ENCODE assay signal across 1 cellular context in the genomic region with DNA sequence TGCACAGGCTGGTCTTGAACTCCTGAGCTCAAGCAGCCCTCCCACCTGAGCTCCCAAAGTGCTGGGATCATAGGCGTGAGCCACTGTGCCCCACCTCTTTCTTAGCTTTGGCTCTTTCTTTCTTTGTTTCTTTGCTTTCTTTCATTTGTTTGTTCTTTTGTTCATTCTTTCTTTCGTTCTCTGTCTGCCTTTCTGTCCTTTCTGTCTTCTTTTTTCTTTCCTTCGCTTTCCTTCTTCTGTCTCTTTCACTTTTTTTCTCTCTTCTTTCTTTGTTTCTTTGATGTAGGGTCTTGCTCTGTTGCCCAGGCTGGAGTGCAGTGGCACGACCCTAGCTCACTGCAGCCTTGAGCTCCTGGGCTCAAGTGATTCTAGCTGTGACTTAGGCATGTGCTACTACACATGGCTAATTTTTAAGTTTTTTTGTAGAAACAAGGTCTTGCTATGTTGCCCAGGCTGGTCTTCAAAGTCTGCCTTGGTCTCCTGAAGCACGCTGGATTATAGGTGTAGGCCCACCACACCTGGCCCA.
A peak's percentile ranks its signal among the peaks of the same experiment; 100 is the strongest.
TF ChIP-seq lines count a peak whose summit lies in the region.

No MANE protein-coding gene starts in this region.

TF ChIP-seq in HEK293, 187 proteins besides CTCF, POLR2A, EP300 and RAD21 (continued from another document):
- TF ChIP-seq PRDM10 (tag by site-specific recombination; IDR thresholded peaks at IDR 0.05) (no peak), RBAK (tag by site-specific recombination; IDR thresholded peaks at IDR 0.05) (no peak), ZNF292 (tag by site-specific recombination; IDR thresholded peaks at IDR 0.05; ENCODE audit: borderline replicate concordance, low read depth) (no peak), ZBTB17 (tag by site-specific recombination; IDR thresholded peaks at IDR 0.05) (no peak), KLF7 (tag by site-specific recombination; IDR thresholded peaks at IDR 0.05; ENCODE audit: borderline replicate concordance) (no peak), ZNF404 (tag by site-specific recombination; IDR thresholded peaks at IDR 0.05) (no peak), ZNF791 (tag by site-specific recombination; IDR thresholded peaks at IDR 0.05) (no peak), PRDM1 (tag by site-specific recombination; IDR thresholded peaks at IDR 0.05) (peak; percentile 78), ZNF10 (tag by site-specific recombination; IDR thresholded peaks at IDR 0.05) (no peak), ZFP3 (tag by site-specific recombination; IDR thresholded peaks at IDR 0.05; ENCODE audit: low read depth) (no peak), IKZF3 (tag by site-specific recombination; IDR thresholded peaks at IDR 0.05) (no peak), ZNF777 (tag by site-specific recombination; IDR thresholded peaks at IDR 0.05; ENCODE audit: borderline replicate concordance) (no peak), ZNF433 (tag by site-specific recombination; IDR thresholded peaks at IDR 0.05; ENCODE audit: low read depth) (no peak)
